8 cellular contexts compared by ENCODE assay signal in genomic region chr19:15418112-15418587, GRCh38. TPM values are rescaled to one million over a fixed set of nuclear protein-coding genes. Genes with fewer than 3 reads are reported as not detected.
DNase-seq lines count a peak whose midpoint lies in the region; ATAC-seq and TF ChIP-seq lines count a peak whose summit lies in the region.

No MANE protein-coding gene starts in this region.

- peaks cover 11% of the 10 kb centered on the region for H3K79me1 ChIP-seq in neuronal stem cell (ENCODE audit: low read depth, low read length)

- no peak for TF ChIP-seq RAD21 in SK-N-SH (IDR thresholded peaks at IDR 0.05; ENCODE audit: low read length)

- H3K79me2 ChIP-seq in SK-N-SH (ENCODE audit: insufficient read depth) (peaks cover 56% of the 10 kb centered on the region), fibroblast of lung (ENCODE audit: control insufficient read depth, insufficient read depth, low read length) (peaks cover 53% of the 10 kb centered on the region)

- H2BK120ac ChIP-seq in neuronal stem cell (ENCODE audit: low read depth, low read length), result peak overlapping the region; percentile 99

- H4K20me1 ChIP-seq in SK-N-SH (ENCODE audit: insufficient read depth) (peaks cover 46% of the 10 kb centered on the region), fibroblast of lung (ENCODE audit: control insufficient read depth, extremely low read depth, insufficient read depth, low read length) (peaks cover 1% of the 10 kb centered on the region)

- TF ChIP-seq CTCF in SK-N-SH (IDR thresholded peaks at IDR 0.05) (no peak), fibroblast of lung (conservative IDR thresholded peaks at IDR 0.05 in 1 of 2, IDR thresholded peaks at IDR 0.05 in 1 of 2; ENCODE audit: low read depth in 1 of 2, low read length in 2 of 2) (no peak), GM20000 (IDR thresholded peaks at IDR 0.05; ENCODE audit: extremely low read depth, missing control alignments) (no peak)

- H3K9ac ChIP-seq in SK-N-SH, result peak overlapping the region; percentile 87
- H3K9ac ChIP-seq in fibroblast of lung (ENCODE audit: insufficient read depth, low read length), result peak overlapping the region; percentile 89
- peak overlapping the region; percentile 100 for H3K9ac ChIP-seq in neuronal stem cell (ENCODE audit: low read depth, low read length, poor library complexity)

- peak overlapping the region; percentile 87 for H2BK12ac ChIP-seq in neuronal stem cell (ENCODE audit: low read length)

- H3K4me1 Mint-ChIP-seq in activated T-cell treated with anti-CD3 and anti-CD28 coated beads, Interleukin-2, amount 50 U/mL, for 24 hours (ENCODE audit: low read depth), result peaks cover 51% of the 10 kb centered on the region

- ATAC-seq in HG02840 (IDR thresholded peaks at IDR 0.05; ENCODE audit: low FRiP score, unreplicated experiment), result no peak

- H3K4me3 ChIP-seq in SK-N-SH (ENCODE audit: low read depth in 2 of 2, low read length in 1 of 2), result peak overlapping the region; percentile 93 to 94
- peak overlapping the region; percentile 87 to 96 (median 93) for H3K4me3 ChIP-seq in fibroblast of lung (replicated peaks in 1 of 4; ENCODE audit: control extremely low read depth in 1 of 4, insufficient read depth in 1 of 4, low read depth in 3 of 4, low read length in 4 of 4)
- peak overlapping the region; percentile 89 to 97 for H3K4me3 ChIP-seq in neuronal stem cell (ENCODE audit: low read length in 2 of 2)

- peak overlapping the region; percentile 99 for H3K4ac ChIP-seq in neuronal stem cell (ENCODE audit: low read length)

- peak overlapping the region; percentile 48 for H4K8ac ChIP-seq in neuronal stem cell (ENCODE audit: low read depth, low read length)

- H3K4me3 Mint-ChIP-seq in activated T-cell treated with anti-CD3 and anti-CD28 coated beads, Interleukin-2, amount 50 U/mL, for 24 hours, result peak overlapping the region; percentile 98

- no peaks in the 10 kb centered on the region for H3K9me3 Mint-ChIP-seq in activated T-cell treated with anti-CD3 and anti-CD28 coated beads, Interleukin-2, amount 50 U/mL, for 24 hours

- peaks cover 73% of the 10 kb centered on the region for H3K36me3 Mint-ChIP-seq in activated T-cell treated with anti-CD3 and anti-CD28 coated beads, Interleukin-2, amount 50 U/mL, for 24 hours (ENCODE audit: low read depth)

- H3K9me2 ChIP-seq in SK-N-SH, result no peaks in the 10 kb centered on the region

- no peak for TF ChIP-seq EP300 in SK-N-SH (IDR thresholded peaks at IDR 0.05; ENCODE audit: borderline replicate concordance in 1 of 2, low read depth in 1 of 2, low read length in 1 of 2)

- H3K4me2 ChIP-seq in SK-N-SH (peak overlapping the region; percentile 89), fibroblast of lung (ENCODE audit: extremely low read depth, insufficient read depth, low read length) (peak overlapping the region; percentile 98), neuronal stem cell (ENCODE audit: insufficient read depth, low read length, poor library complexity, severe bottlenecking) (peak overlapping the region; percentile 75)

- peak overlapping the region; percentile 92 for H3K14ac ChIP-seq in neuronal stem cell (ENCODE audit: low read length)

- H3K27ac ChIP-seq in SK-N-SH (ENCODE audit: low read depth in 2 of 2, low read length in 1 of 2) (peak overlapping the region; percentile 73 to 89), fibroblast of lung (ENCODE audit: insufficient read depth, low read length) (peak overlapping the region; percentile 92), neuronal stem cell (replicated peaks; ENCODE audit: low read length) (peak overlapping the region; percentile 57)

- DNase-seq in activated T-cell treated with anti-CD3 and anti-CD28 coated beads, Interleukin-2, amount 50 U/mL, for 24 hours, result no peak
- no peak for DNase-seq in activated T-cell treated with anti-CD3 and anti-CD28 coated beads for 4 hours
- peak; percentile 54 for DNase-seq in SK-N-SH
- DNase-seq in fibroblast of lung (ENCODE audit: low read depth in 2 of 2), result peak; percentile 36
- no peak for DNase-seq in neuronal stem cell (ENCODE audit: low spot score)
- DNase-seq in NCI-H774 (lab: John Stamatoyannopoulos, UW), result no peak
- no peak for DNase-seq in GM20000 (ENCODE audit: low spot score)

- peaks cover 10 to 41% of the 10 kb centered on the region in 2 experiments; a peak in 3 of 4 replicates for H3K4me1 ChIP-seq in SK-N-SH (ENCODE audit: control insufficient read depth in 1 of 2, insufficient read depth in 2 of 2, low read depth in 1 of 2, low read length in 1 of 2)
- peaks cover 10% of the 10 kb centered on the region for H3K4me1 ChIP-seq in fibroblast of lung (ENCODE audit: control insufficient read depth, extremely low read depth, insufficient read depth, low read length)
- peaks cover 6 to 8% of the 10 kb centered on the region in 2 donors for H3K4me1 ChIP-seq in neuronal stem cell (ENCODE audit: control insufficient read depth in 2 of 2, insufficient read depth in 1 of 2, low read depth in 1 of 2, low read length in 2 of 2)

- H2AK5ac ChIP-seq in neuronal stem cell (ENCODE audit: low read depth, low read length), result peak overlapping the region; percentile 97

- H2BK5ac ChIP-seq in neuronal stem cell (ENCODE audit: low read length), result peak overlapping the region; percentile 100

- peak overlapping the region; percentile 99 for H3K27ac Mint-ChIP-seq in activated T-cell treated with anti-CD3 and anti-CD28 coated beads, Interleukin-2, amount 50 U/mL, for 24 hours

- peak overlapping the region; percentile 100 for H3K18ac ChIP-seq in neuronal stem cell (ENCODE audit: low read length)

- H3K9me3 ChIP-seq in SK-N-SH, result no peaks in the 10 kb centered on the region
- no peaks in the 10 kb centered on the region for H3K9me3 ChIP-seq in fibroblast of lung (ENCODE audit: control insufficient read depth, insufficient read depth, low read depth, low read length)
- peaks cover 2 to 8% of the 10 kb centered on the region in 2 donors for H3K9me3 ChIP-seq in neuronal stem cell (replicated peaks in 1 of 2; ENCODE audit: control insufficient read depth in 2 of 2, insufficient read depth in 1 of 2, low read depth in 1 of 2, low read length in 2 of 2)

- H3K27me3 ChIP-seq in SK-N-SH (ENCODE audit: insufficient read depth) (no peaks in the 10 kb centered on the region), fibroblast of lung (ENCODE audit: control insufficient read depth, insufficient read depth, low read length) (no peaks in the 10 kb centered on the region), neuronal stem cell (ENCODE audit: control insufficient read depth in 3 of 3, insufficient read depth in 3 of 3, low read depth in 1 of 3, low read length in 3 of 3) (no peaks in the 10 kb centered on the region)

- H2BK15ac ChIP-seq in neuronal stem cell (ENCODE audit: low read length), result peak overlapping the region; percentile 51

- POLR2A ChIA-PET in SK-N-SH (lab: Yijun Ruan, JAX), result interaction anchor here (1.0 to 2.2 kb wide), 6 partner anchors 7 to 219 kb away, joined by 4 to 15 read pairs (median 8); partner anchors contain the start of gene AKAP8

- 0 out of 2 replicates have a peak overlapping the region, but pooled peaks have one; percentile 17 for H2AFZ ChIP-seq in SK-N-SH (ENCODE audit: low read depth)
- peak overlapping the region; percentile 61 for H2AFZ ChIP-seq in fibroblast of lung (ENCODE audit: low read length)
- peak overlapping the region; percentile 85 for H2AFZ ChIP-seq in neuronal stem cell (ENCODE audit: low read length)

- CTCF ChIA-PET in SK-N-SH (lab: Yijun Ruan, JAX), result interaction anchor here (1.3 to 3.1 kb wide), 10 partner anchors 14 to 294 kb away, joined by 3 to 19 read pairs (median 8); partner anchors contain the start of gene AKAP8

- under 1% methylated on average over 22 of the region's 22 CpGs for WGBS in SK-N-SH (ENCODE audit: low lambda C conversion rate)
- WGBS in neuronal stem cell (ENCODE audit: extremely low coverage in 2 of 2, insufficient read length in 2 of 2, insufficient replicate concordance in 1 of 2), 2 donors, result no CpG with 5 or more reads among the region's 22 CpGs

- H3K36me3 ChIP-seq in SK-N-SH (replicated peaks in 1 of 2; ENCODE audit: control insufficient read depth in 1 of 2, insufficient read depth in 2 of 2, low read length in 1 of 2) (peaks cover 16 to 29% of the 10 kb centered on the region in 2 experiments), fibroblast of lung (ENCODE audit: control insufficient read depth, insufficient read depth, low read length) (peaks cover 9% of the 10 kb centered on the region), neuronal stem cell (replicated peaks in 1 of 2; ENCODE audit: control insufficient read depth in 2 of 2, insufficient read depth in 2 of 2, low read length in 2 of 2) (peaks cover 13 to 57% of the 10 kb centered on the region in 2 donors)

- peak overlapping the region; percentile 99 for H3K23ac ChIP-seq in neuronal stem cell (ENCODE audit: low read depth, low read length, poor library complexity)

- H4K91ac ChIP-seq in neuronal stem cell (ENCODE audit: low read depth, low read length, poor library complexity), result peak overlapping the region; percentile 90

- H3K27me3 Mint-ChIP-seq in activated T-cell treated with anti-CD3 and anti-CD28 coated beads, Interleukin-2, amount 50 U/mL, for 24 hours, result no peaks in the 10 kb centered on the region

- H3F3A ChIP-seq in SK-N-SH (replicated peaks; ENCODE audit: insufficient read depth), result peaks cover 10% of the 10 kb centered on the region

RNA-seq across cellular contexts. Expression of gene AKAP8L, which starts 0.6 kb away (rescaled TPM):
- polyA plus RNA-seq in SK-N-SH (2012; rRNA removed) (44.7 and 46.1 TPM in 2 replicates), fibroblast of lung (18.0 and 22.9 TPM in 2 replicates)
- 17.5 and 18.8 TPM in 2 replicates for polyA plus RNA-seq in SK-N-SH (2012; cell fraction: cytosol; rRNA removed)
- 219 and 280 TPM in 2 replicates for polyA plus RNA-seq in SK-N-SH (2012; cell fraction: nucleus; rRNA removed)
- 61.1 and 87.0 TPM in 2 replicates for total RNA-seq in fibroblast of lung
- polyA plus RNA-seq in fibroblast of lung (2012), result 25.1 and 26.9 TPM in 2 replicates
- polyA minus RNA-seq in fibroblast of lung (ENCODE audit: low replicate concordance), result 48.8 and 66.7 TPM in 2 replicates
- polyA plus RNA-seq in neuronal stem cell (2013, experiment 1 of 2), result 180 TPM
- polyA plus RNA-seq in neuronal stem cell (2013, experiment 2 of 2), result 175 TPM

RNA-seq across cellular contexts. Expression of gene WIZ, which starts 31.6 kb away (rescaled TPM):
- polyA plus RNA-seq in SK-N-SH (2012; rRNA removed) (9.9 and 15.5 TPM in 2 replicates), fibroblast of lung (7.5 and 9.5 TPM in 2 replicates)
- 7.7 and 13.6 TPM in 2 replicates for polyA plus RNA-seq in SK-N-SH (2012; cell fraction: cytosol; rRNA removed)
- 34.3 and 54.6 TPM in 2 replicates for polyA plus RNA-seq in SK-N-SH (2012; cell fraction: nucleus; rRNA removed)
- total RNA-seq in fibroblast of lung, result 5.6 and 9.7 TPM in 2 replicates
- 19.8 and 25.7 TPM in 2 replicates for polyA plus RNA-seq in fibroblast of lung (2012)
- 8.0 and 9.9 TPM in 2 replicates for polyA minus RNA-seq in fibroblast of lung (ENCODE audit: low replicate concordance)
- 35.1 TPM for polyA plus RNA-seq in neuronal stem cell (2013, experiment 1 of 2)
- 35.0 TPM for polyA plus RNA-seq in neuronal stem cell (2013, experiment 2 of 2)

RNA-seq across cellular contexts. Expression of gene AKAP8, which starts 38.6 kb away (rescaled TPM):
- 17.2 and 21.0 TPM in 2 replicates for polyA plus RNA-seq in SK-N-SH (2012; rRNA removed)
- polyA plus RNA-seq in SK-N-SH (2012; cell fraction: cytosol; rRNA removed), result 12.2 and 13.6 TPM in 2 replicates
- 56.1 and 57.2 TPM in 2 replicates for polyA plus RNA-seq in SK-N-SH (2012; cell fraction: nucleus; rRNA removed)
- 9.8 and 9.9 TPM in 2 replicates for total RNA-seq in fibroblast of lung
- 13.0 and 14.4 TPM in 2 replicates for polyA plus RNA-seq in fibroblast of lung
- polyA plus RNA-seq in fibroblast of lung (2012), result 12.5 and 12.9 TPM in 2 replicates
- polyA minus RNA-seq in fibroblast of lung (ENCODE audit: low replicate concordance), result 3.4 and 3.5 TPM in 2 replicates
- polyA plus RNA-seq in neuronal stem cell (2013, experiment 1 of 2), result 15.0 TPM
- polyA plus RNA-seq in neuronal stem cell (2013, experiment 2 of 2), result 15.2 TPM

RNA-seq across cellular contexts. Expression of gene RASAL3, which starts 46.2 kb away (rescaled TPM):
- polyA plus RNA-seq in SK-N-SH (2012; rRNA removed) (0.02 TPM in 2 replicates), fibroblast of lung (0.01 TPM in 1 of 2 replicates, not detected in the other)
- polyA plus RNA-seq in SK-N-SH (2012; cell fraction: cytosol; rRNA removed), result 0.01 and 0.04 TPM in 2 replicates
- 0.05 and 0.28 TPM in 2 replicates for polyA plus RNA-seq in SK-N-SH (2012; cell fraction: nucleus; rRNA removed)
- total RNA-seq in fibroblast of lung, result under 0.01 TPM in 1 of 2 replicates, not detected in the other
- polyA plus RNA-seq in fibroblast of lung (2012), result not detected in 2 replicates
- not detected in 2 replicates for polyA minus RNA-seq in fibroblast of lung (ENCODE audit: low replicate concordance)
- 0.04 TPM for polyA plus RNA-seq in neuronal stem cell (2013, experiment 1 of 2)
- polyA plus RNA-seq in neuronal stem cell (2013, experiment 2 of 2), result 0.06 TPM

Comparison
In these comparisons a context has a peak if more than half of its experiments do, and no peak if none do; other contexts are left out.
1. DNase-seq: peak in SK-N-SH (single experiment) and fibroblast of lung (2 of 2); none in activated T-cell treated with anti-CD3 and anti-CD28 coated beads, Interleukin-2, amount 50 U/mL, for 24 hours (single experiment), activated T-cell treated with anti-CD3 and anti-CD28 coated beads for 4 hours (single experiment), neuronal stem cell (single experiment), NCI-H774 (single experiment) and GM20000 (single experiment).
2. H2AFZ ChIP-seq: peak in every context shown above with its lines; median percentile 85 in neuronal stem cell; 61 in fibroblast of lung; 17 in SK-N-SH.
3. Peak in every context shown above with its lines, with median percentiles within 50 percentile points of each other: H3K27ac ChIP-seq, H3K4me2 ChIP-seq, H3K4me3 ChIP-seq and H3K9ac ChIP-seq.